In the genomic region with DNA sequence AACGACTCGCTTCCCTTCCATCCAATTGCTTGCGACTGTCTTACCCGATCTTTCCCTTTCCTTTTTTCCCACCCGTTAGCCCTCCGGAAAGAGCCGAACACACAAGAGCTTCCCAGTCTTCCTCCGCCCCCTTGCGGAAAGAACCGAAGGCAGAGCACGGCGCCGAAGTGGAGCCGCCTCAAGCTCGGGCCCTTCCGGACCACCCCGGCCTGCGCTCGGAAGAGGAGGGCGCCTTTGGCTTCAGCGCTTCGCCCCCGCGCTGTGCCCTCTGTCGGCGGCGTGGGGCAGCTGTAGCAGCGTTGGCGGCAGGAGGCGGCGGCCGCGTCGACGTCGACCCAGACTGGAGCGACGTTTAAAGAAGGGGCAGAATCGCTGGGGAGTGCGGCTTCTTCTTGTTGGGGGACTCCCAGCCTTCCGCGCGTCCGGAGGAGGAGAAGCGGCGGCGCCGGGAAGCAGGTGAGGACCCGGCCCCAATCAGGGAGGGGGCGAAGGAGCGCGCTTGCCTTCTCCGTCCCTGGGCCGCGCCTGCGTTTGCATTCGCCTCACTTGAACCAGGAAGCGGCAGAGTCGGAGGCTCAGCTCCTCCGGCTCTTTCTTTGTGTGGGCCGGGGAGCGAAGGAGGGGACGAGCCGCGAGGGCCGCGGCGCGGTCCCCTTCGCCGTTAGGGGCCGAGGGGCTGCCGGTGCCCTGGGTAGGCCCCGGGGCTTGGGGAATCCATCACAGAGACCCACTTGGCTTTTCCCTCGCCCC, we compare ENCODE assay signal across 8 cellular contexts. TPM values are rescaled to one million over a fixed set of nuclear protein-coding genes. Genes with fewer than 3 reads are reported as not detected.
DNase-seq lines count a peak whose midpoint lies in the region; ATAC-seq and TF ChIP-seq lines count a peak whose summit lies in the region.

A gene with protein sequence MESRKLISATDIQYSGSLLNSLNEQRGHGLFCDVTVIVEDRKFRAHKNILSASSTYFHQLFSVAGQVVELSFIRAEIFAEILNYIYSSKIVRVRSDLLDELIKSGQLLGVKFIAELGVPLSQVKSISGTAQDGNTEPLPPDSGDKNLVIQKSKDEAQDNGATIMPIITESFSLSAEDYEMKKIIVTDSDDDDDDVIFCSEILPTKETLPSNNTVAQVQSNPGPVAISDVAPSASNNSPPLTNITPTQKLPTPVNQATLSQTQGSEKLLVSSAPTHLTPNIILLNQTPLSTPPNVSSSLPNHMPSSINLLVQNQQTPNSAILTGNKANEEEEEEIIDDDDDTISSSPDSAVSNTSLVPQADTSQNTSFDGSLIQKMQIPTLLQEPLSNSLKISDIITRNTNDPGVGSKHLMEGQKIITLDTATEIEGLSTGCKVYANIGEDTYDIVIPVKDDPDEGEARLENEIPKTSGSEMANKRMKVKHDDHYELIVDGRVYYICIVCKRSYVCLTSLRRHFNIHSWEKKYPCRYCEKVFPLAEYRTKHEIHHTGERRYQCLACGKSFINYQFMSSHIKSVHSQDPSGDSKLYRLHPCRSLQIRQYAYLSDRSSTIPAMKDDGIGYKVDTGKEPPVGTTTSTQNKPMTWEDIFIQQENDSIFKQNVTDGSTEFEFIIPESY (plus strand): TSS at position 291 of the 750 bp plus-strand sequence. CDS start 2,604 bp downstream, outside the sequence.

- TF ChIP-seq POLR2A in GM10847 (IDR thresholded peaks at IDR 0.05; ENCODE audit: extremely low read depth, insufficient read length), result peak; percentile 45
- TF ChIP-seq POLR2A in testis (IDR thresholded peaks at IDR 0.05), result no peak

- H3K4me3 ChIP-seq in testis, result peak within 1 kb of the TSS; percentile 63 to 79

- H3K27ac Mint-ChIP-seq in activated naive CD4-positive, alpha-beta T cell treated with anti-CD3 and anti-CD28 coated beads, Interleukin-2, amount 50 U/mL, for 72 hours, result peak within 1 kb of the TSS; percentile 91 to 96

- peak; percentile 98 for ATAC-seq in HG02610 (IDR thresholded peaks at IDR 0.05; ENCODE audit: unreplicated experiment)
- peak; percentile 97 to 99 for ATAC-seq in activated naive CD4-positive, alpha-beta T cell treated with anti-CD3 and anti-CD28 coated beads, Interleukin-2, amount 50 U/mL, for 72 hours
- ATAC-seq in omental fat pad (ENCODE audit: low FRiP score), result peak; percentile 99

- peaks cover 10 to 24% of the 10 kb centered on the region in 2 donors for H3K36me3 Mint-ChIP-seq in activated naive CD4-positive, alpha-beta T cell treated with anti-CD3 and anti-CD28 coated beads, Interleukin-2, amount 50 U/mL, for 72 hours

- peak; percentile 95 for DNase-seq in NCI-H1092 (lab: John Stamatoyannopoulos, UW)
- peak; percentile 81 for DNase-seq in SKM-1 (lab: John Stamatoyannopoulos, UW; ENCODE audit: unreplicated experiment)
- peak; percentile 80 to 86 for DNase-seq in activated naive CD4-positive, alpha-beta T cell treated with anti-CD3 and anti-CD28 coated beads, Interleukin-2, amount 50 U/mL, for 72 hours (ENCODE audit: low spot score in 2 of 2)
- DNase-seq in glomerular endothelial cell (ENCODE audit: extremely low read depth, low read depth, low spot score), result peak; percentile 56
- DNase-seq in omental fat pad (ENCODE audit: low spot score), result peak; percentile 36
- DNase-seq in testis, result peak; percentile 93

- no peaks in the 10 kb centered on the region for H3K9me3 ChIP-seq in testis

- H3K36me3 ChIP-seq in testis (ENCODE audit: low read depth, missing control alignments), result no peaks in the 10 kb centered on the region

- no peaks in the 10 kb centered on the region for H3K27me3 ChIP-seq in testis

- WGBS in testis, 2 donors, result 0% methylated on average over 42 to 44 of the region's 75 CpGs

- no peaks in the 10 kb centered on the region for H3K4me1 ChIP-seq in testis

- H3K9me3 Mint-ChIP-seq in activated naive CD4-positive, alpha-beta T cell treated with anti-CD3 and anti-CD28 coated beads, Interleukin-2, amount 50 U/mL, for 72 hours, result no peaks in the 10 kb centered on the region

- intact Hi-C loops in testis (cut with DNase I; ENCODE audit: low total_unique reads), result no loop called here

- peak in 1 of 3 donors; percentile 12 for TF ChIP-seq CTCF in omental fat pad (IDR thresholded peaks at IDR 0.05)
- peak; percentile 33 to 64 (median 63) for TF ChIP-seq CTCF in testis (IDR thresholded peaks at IDR 0.05)

- H3K27ac ChIP-seq in testis, result peak within 1 kb of the TSS; percentile 87 to 92

RNA-seq across cellular contexts. Expression of the gene that starts here (rescaled TPM):
- total RNA-seq in activated naive CD4-positive, alpha-beta T cell treated with anti-CD3 and anti-CD28 coated beads, Interleukin-2, amount 50 U/mL, for 72 hours, result 10 to 100 TPM; 12.3 to 12.8 TPM
- total RNA-seq in glomerular endothelial cell, result 19.1 and 19.4 TPM in 2 replicates
- total RNA-seq in omental fat pad, result 10 to 100 TPM; 10.9 to 19.7 (median 11.5) TPM
- total RNA-seq in testis, result 10 to 100 TPM; 16.3 to 19.9 TPM
- polyA plus RNA-seq in testis (ENCODE audit: insufficient read depth, low read depth, low replicate concordance), result 10.2 TPM

Comparison
In these comparisons a context has a peak if more than half of its experiments do, and no peak if none do; other contexts are left out.
1. Peak in every context shown above with its lines: DNase-seq, ATAC-seq, H3K4me3 ChIP-seq and H3K27ac ChIP-seq.
2. DNase-seq: peak in every context shown above with its lines; median percentile 95 in NCI-H1092; 93 in testis; 83 in activated naive CD4-positive, alpha-beta T cell treated with anti-CD3 and anti-CD28 coated beads, Interleukin-2, amount 50 U/mL, for 72 hours; 81 in SKM-1; 56 in glomerular endothelial cell; 36 in omental fat pad.